Comparison of ENCODE assay signal across 20 cellular contexts in genomic region chr16:30416047-30416603, GRCh38. TPM values are rescaled to one million over a fixed set of nuclear protein-coding genes. Genes with fewer than 3 reads are reported as not detected.
A peak's percentile ranks its signal among the peaks of the same experiment; 100 is the strongest.
DNase-seq lines count a peak whose midpoint lies in the region; ATAC-seq and TF ChIP-seq lines count a peak whose summit lies in the region.
"Had no signal": no experiment of that assay in that cellular context is flagged by ENCODE, and none has a peak within 500 bp of the region (broad histone marks: within the 10 kb centered on the region; RNA-seq: fewer than 3 reads in every experiment).

No MANE protein-coding gene starts in this region.

- H3K27ac ChIP-seq in CD8-positive, alpha-beta T cell (ENCODE audit: low read depth, low read length): no peak overlapping the region
- H3K27ac ChIP-seq in neural progenitor cell: no peak overlapping the region
- H3K27ac ChIP-seq: GM23248, PC-9 had no signal

- no peak overlapping the region for H3K4me2 ChIP-seq in neural progenitor cell

- H3K36me3 Mint-ChIP-seq in activated CD4-positive, alpha-beta T cell treated with anti-CD3 and anti-CD28 coated beads for 36 hours (ENCODE audit: low read depth): peaks cover 36% of the 10 kb centered on the region
- peaks cover 25% of the 10 kb centered on the region for H3K36me3 Mint-ChIP-seq in CD8-positive, alpha-beta T cell
- peaks cover 36% of the 10 kb centered on the region for H3K36me3 Mint-ChIP-seq in activated naive CD8-positive, alpha-beta T cell treated with anti-CD3 and anti-CD28 coated beads for 36 hours
- H3K36me3 Mint-ChIP-seq in neural progenitor cell: peaks cover 36% of the 10 kb centered on the region

- H4K20me1 ChIP-seq in neural progenitor cell (ENCODE audit: low read depth): peaks cover 43% of the 10 kb centered on the region

- POLR2A ChIA-PET in activated CD4-positive, alpha-beta T cell treated with anti-CD3 and anti-CD28 coated beads for 36 hours (lab: Charles Lee): no interaction called here
- POLR2A ChIA-PET in CD8-positive, alpha-beta T cell (lab: Charles Lee): interaction anchor here (1.0 kb wide), 1 partner anchor 34 kb away, joined by 4 read pairs; the partner anchor contains the start of gene SEPTIN1

- H3K27me3 Mint-ChIP-seq in activated CD4-positive, alpha-beta T cell treated with anti-CD3 and anti-CD28 coated beads for 36 hours: no peaks in the 10 kb centered on the region
- no peaks in the 10 kb centered on the region for H3K27me3 Mint-ChIP-seq in CD8-positive, alpha-beta T cell (ENCODE audit: low read depth)
- H3K27me3 Mint-ChIP-seq in activated naive CD8-positive, alpha-beta T cell treated with anti-CD3 and anti-CD28 coated beads for 36 hours: no peaks in the 10 kb centered on the region
- H3K27me3 Mint-ChIP-seq in neural progenitor cell (ENCODE audit: insufficient read depth, low read depth): peaks cover 2% of the 10 kb centered on the region

- no peak for TF ChIP-seq CTCF in CD8-positive, alpha-beta T cell (IDR thresholded peaks at IDR 0.05)
- no peak for TF ChIP-seq CTCF in neural progenitor cell (IDR thresholded peaks at IDR 0.05)

- intact Hi-C loops in activated CD4-positive, alpha-beta T cell treated with anti-CD3 and anti-CD28 coated beads for 36 hours (cut with DNase I, micrococcal nuclease): loop anchor here in 1 of 2 experiments (2.0 kb wide), 1 partner anchor 283 kb away; the partner anchor contains the start of gene SRCAP
- intact Hi-C loops in CD8-positive, alpha-beta T cell (cut with DNase I, micrococcal nuclease): loop anchor here in 1 of 2 experiments (5.0 kb wide), 1 partner anchor 609 kb away; the partner anchor contains the start of gene MAZ
- intact Hi-C loops in sciatic nerve (cut with DNase I): no loop called here

- H3K9me3 Mint-ChIP-seq in activated CD4-positive, alpha-beta T cell treated with anti-CD3 and anti-CD28 coated beads for 36 hours (ENCODE audit: low read depth): no peaks in the 10 kb centered on the region
- no peaks in the 10 kb centered on the region for H3K9me3 Mint-ChIP-seq in CD8-positive, alpha-beta T cell
- H3K9me3 Mint-ChIP-seq in activated naive CD8-positive, alpha-beta T cell treated with anti-CD3 and anti-CD28 coated beads for 36 hours: no peaks in the 10 kb centered on the region
- no peaks in the 10 kb centered on the region for H3K9me3 Mint-ChIP-seq in neural progenitor cell

- ATAC-seq in activated CD4-positive, alpha-beta T cell treated with anti-CD3 and anti-CD28 coated beads for 36 hours: no peak
- ATAC-seq in CD8-positive, alpha-beta T cell: no peak
- no peak for ATAC-seq in sciatic nerve
- ATAC-seq in GM18907 (IDR thresholded peaks at IDR 0.05; ENCODE audit: unreplicated experiment): no peak

- H3K4me3 ChIP-seq in CD8-positive, alpha-beta T cell (ENCODE audit: low read depth, low read length): no peak overlapping the region
- no peak overlapping the region for H3K4me3 ChIP-seq in neural progenitor cell
- H3K4me3 ChIP-seq: GM23248, PC-9 had no signal

- H3K4me1 ChIP-seq in CD8-positive, alpha-beta T cell (ENCODE audit: insufficient read depth, low read length): peaks cover 18% of the 10 kb centered on the region
- H3K4me1 ChIP-seq in neural progenitor cell: peaks cover 4% of the 10 kb centered on the region

- CTCF ChIA-PET in activated CD4-positive, alpha-beta T cell treated with anti-CD3 and anti-CD28 coated beads for 36 hours (lab: Charles Lee): interaction anchor here (0.7 kb wide), 1 partner anchor 9 kb away, joined by 3 read pairs; no protein-coding TSS in a partner anchor
- CTCF ChIA-PET in CD8-positive, alpha-beta T cell (lab: Charles Lee): interaction anchor here (0.7 to 2.7 kb wide), 6 partner anchors 14 to 384 kb away, joined by 3 to 12 read pairs (median 3); partner anchors contain the start of genes DCTPP1 and TBX6

- H3F3A ChIP-seq in neural progenitor cell (ENCODE audit: low read depth): peaks cover 56% of the 10 kb centered on the region

- peaks cover 35% of the 10 kb centered on the region for H3K4me1 Mint-ChIP-seq in activated CD4-positive, alpha-beta T cell treated with anti-CD3 and anti-CD28 coated beads for 36 hours
- peaks cover 12% of the 10 kb centered on the region for H3K4me1 Mint-ChIP-seq in CD8-positive, alpha-beta T cell (ENCODE audit: low read depth)
- peaks cover 42% of the 10 kb centered on the region for H3K4me1 Mint-ChIP-seq in activated naive CD8-positive, alpha-beta T cell treated with anti-CD3 and anti-CD28 coated beads for 36 hours
- peaks cover 13% of the 10 kb centered on the region for H3K4me1 Mint-ChIP-seq in neural progenitor cell

- no peak overlapping the region for H3K9ac ChIP-seq in neural progenitor cell

- no peaks in the 10 kb centered on the region for H3K9me3 ChIP-seq in CD8-positive, alpha-beta T cell (ENCODE audit: low read length)
- no peaks in the 10 kb centered on the region for H3K9me3 ChIP-seq in neural progenitor cell (ENCODE audit: low read depth)

- peak overlapping the region; percentile 22 for H3K27ac Mint-ChIP-seq in activated CD4-positive, alpha-beta T cell treated with anti-CD3 and anti-CD28 coated beads for 36 hours
- H3K27ac Mint-ChIP-seq in CD8-positive, alpha-beta T cell: no peak overlapping the region
- peak overlapping the region; percentile 34 for H3K27ac Mint-ChIP-seq in activated naive CD8-positive, alpha-beta T cell treated with anti-CD3 and anti-CD28 coated beads for 36 hours
- H3K27ac Mint-ChIP-seq in neural progenitor cell: no peak overlapping the region

- no peaks in the 10 kb centered on the region for H3K27me3 ChIP-seq in CD8-positive, alpha-beta T cell (ENCODE audit: insufficient read depth, low read length)
- no peaks in the 10 kb centered on the region for H3K27me3 ChIP-seq in neural progenitor cell

- H3K79me2 ChIP-seq in neural progenitor cell (ENCODE audit: low read depth): peaks cover 15% of the 10 kb centered on the region

- H2AFZ ChIP-seq in neural progenitor cell (replicated peaks): no peak overlapping the region
- H2AFZ ChIP-seq: GM23248 had no signal

- DNase-seq in activated CD4-positive, alpha-beta T cell treated with anti-CD3 and anti-CD28 coated beads for 36 hours: no peak
- DNase-seq in activated CD4-positive, alpha-beta T cell treated with anti-CD3 and anti-CD28 coated beads for 4 hours: no peak
- no peak for DNase-seq in CD8-positive, alpha-beta T cell
- no peak for DNase-seq in activated naive CD8-positive, alpha-beta T cell treated with anti-CD3 and anti-CD28 coated beads for 36 hours
- DNase-seq in neural progenitor cell (ENCODE audit: low spot score) (no peak), sciatic nerve (ENCODE audit: low spot score) (no peak), mesenteric fat pad (ENCODE audit: low spot score) (no peak)
- DNase-seq: activated CD8-positive, alpha-beta memory T cell treated with anti-CD3 and anti-CD28 coated beads, Interleukin-2, amount 50 U/mL, for 48 hours; activated naive CD4-positive, alpha-beta T cell; effector CD8-positive, alpha-beta T cell; foreskin melanocyte; GM23248; hippocampal formation; NCI-H1092 treated with DMSO at 0.1 percent for 48 hours; NCI-H2029; PC-9; SIG-M5; stimulated activated CD4-positive, alpha-beta T cell treated with anti-CD3 and anti-CD28 coated beads, Interleukin-4, amount 100 ng/mL, for 1 hour had no signal

- no peak overlapping the region for H3K4me3 Mint-ChIP-seq in activated CD4-positive, alpha-beta T cell treated with anti-CD3 and anti-CD28 coated beads for 36 hours
- H3K4me3 Mint-ChIP-seq in CD8-positive, alpha-beta T cell: peak overlapping the region; percentile 2
- H3K4me3 Mint-ChIP-seq in activated naive CD8-positive, alpha-beta T cell treated with anti-CD3 and anti-CD28 coated beads for 36 hours: no peak overlapping the region
- peak overlapping the region; percentile 27 for H3K4me3 Mint-ChIP-seq in neural progenitor cell

- H3K36me3 ChIP-seq in CD8-positive, alpha-beta T cell (ENCODE audit: insufficient read depth, low read length): peaks cover 5% of the 10 kb centered on the region
- H3K36me3 ChIP-seq in neural progenitor cell: no peaks in the 10 kb centered on the region

RNA-seq across cellular contexts. Expression of gene ZNF771, which starts 8.7 kb away (rescaled TPM):
- total RNA-seq in activated CD4-positive, alpha-beta T cell treated with anti-CD3 and anti-CD28 coated beads for 36 hours: 1 to 10 TPM; 3.8 to 4.0 TPM
- total RNA-seq in CD8-positive, alpha-beta T cell: under 1 TPM; 0.87 to 0.92 TPM
- total RNA-seq in activated naive CD8-positive, alpha-beta T cell treated with anti-CD3 and anti-CD28 coated beads for 36 hours: 1 to 10 TPM; 4.2 to 5.2 TPM
- total RNA-seq in neural progenitor cell (ENCODE audit: low replicate concordance): 6.0 and 17.7 TPM in 2 replicates
- total RNA-seq in sciatic nerve: 7.5 TPM
- total RNA-seq in mesenteric fat pad: 6.3 TPM

RNA-seq across cellular contexts. Expression of gene DCTPP1, which starts 13.7 kb away (rescaled TPM):
- total RNA-seq in activated CD4-positive, alpha-beta T cell treated with anti-CD3 and anti-CD28 coated beads for 36 hours: 100 to 1,000 TPM in 1 of 2 experiments, 10 to 100 TPM in 1; 89.3 to 102 TPM
- 1 to 10 TPM; 4.0 to 5.5 TPM for total RNA-seq in CD8-positive, alpha-beta T cell
- total RNA-seq in activated naive CD8-positive, alpha-beta T cell treated with anti-CD3 and anti-CD28 coated beads for 36 hours: 100 to 1,000 TPM; 181 to 183 TPM
- total RNA-seq in neural progenitor cell (ENCODE audit: low replicate concordance) (30.4 and 47.9 TPM in 2 replicates), sciatic nerve (20.4 TPM), mesenteric fat pad (26.8 TPM)

RNA-seq across cellular contexts. Expression of gene ZNF48, which starts 20.9 kb away (rescaled TPM):
- 10 to 100 TPM; 10.6 to 11.0 TPM for total RNA-seq in activated CD4-positive, alpha-beta T cell treated with anti-CD3 and anti-CD28 coated beads for 36 hours
- total RNA-seq in CD8-positive, alpha-beta T cell: 1 to 10 TPM; 2.3 to 2.4 TPM
- total RNA-seq in activated naive CD8-positive, alpha-beta T cell treated with anti-CD3 and anti-CD28 coated beads for 36 hours: 10 to 100 TPM in 1 of 2 experiments, 1 to 10 TPM in 1; 9.5 to 10.2 TPM
- total RNA-seq in neural progenitor cell (ENCODE audit: low replicate concordance): 39.3 and 41.8 TPM in 2 replicates
- 6.7 TPM for total RNA-seq in sciatic nerve
- total RNA-seq in mesenteric fat pad: 5.3 TPM

RNA-seq across cellular contexts. Expression of gene SEPHS2, which starts 29.5 kb away (rescaled TPM):
- 10 to 100 TPM; 37.8 to 56.0 TPM for total RNA-seq in activated CD4-positive, alpha-beta T cell treated with anti-CD3 and anti-CD28 coated beads for 36 hours
- 10 to 100 TPM; 22.6 to 24.1 TPM for total RNA-seq in CD8-positive, alpha-beta T cell
- total RNA-seq in activated naive CD8-positive, alpha-beta T cell treated with anti-CD3 and anti-CD28 coated beads for 36 hours: 10 to 100 TPM; 80.1 to 80.6 TPM
- total RNA-seq in neural progenitor cell (ENCODE audit: low replicate concordance) (9.0 and 13.9 TPM in 2 replicates), sciatic nerve (25.2 TPM), mesenteric fat pad (48.4 TPM)

RNA-seq across cellular contexts. Expression of gene SEPTIN1, which starts 33.8 kb away (rescaled TPM):
- 100 to 1,000 TPM; 155 to 159 TPM for total RNA-seq in activated CD4-positive, alpha-beta T cell treated with anti-CD3 and anti-CD28 coated beads for 36 hours
- total RNA-seq in CD8-positive, alpha-beta T cell: 100 to 1,000 TPM; 147 to 150 TPM
- total RNA-seq in activated naive CD8-positive, alpha-beta T cell treated with anti-CD3 and anti-CD28 coated beads for 36 hours: 100 to 1,000 TPM; 162 to 163 TPM
- total RNA-seq in neural progenitor cell (ENCODE audit: low replicate concordance) (1.1 TPM in 1 of 2 replicates, not detected in the other), sciatic nerve (7.2 TPM), mesenteric fat pad (2.3 TPM)
- total RNA-seq: cerebellum, GM23248 had no signal

Comparison
In these comparisons a context has a peak if more than half of its experiments do, and no peak if none do; other contexts are left out.
1. H3K27ac Mint-ChIP-seq: peak in activated CD4-positive, alpha-beta T cell treated with anti-CD3 and anti-CD28 coated beads for 36 hours (single experiment) and activated naive CD8-positive, alpha-beta T cell treated with anti-CD3 and anti-CD28 coated beads for 36 hours (single experiment); none in CD8-positive, alpha-beta T cell (single experiment) and neural progenitor cell (single experiment).
2. H3K4me3 Mint-ChIP-seq: peak in CD8-positive, alpha-beta T cell (single experiment) and neural progenitor cell (single experiment); none in activated CD4-positive, alpha-beta T cell treated with anti-CD3 and anti-CD28 coated beads for 36 hours (single experiment) and activated naive CD8-positive, alpha-beta T cell treated with anti-CD3 and anti-CD28 coated beads for 36 hours (single experiment).